33 cellular contexts compared by ENCODE assay signal in the genomic region with DNA sequence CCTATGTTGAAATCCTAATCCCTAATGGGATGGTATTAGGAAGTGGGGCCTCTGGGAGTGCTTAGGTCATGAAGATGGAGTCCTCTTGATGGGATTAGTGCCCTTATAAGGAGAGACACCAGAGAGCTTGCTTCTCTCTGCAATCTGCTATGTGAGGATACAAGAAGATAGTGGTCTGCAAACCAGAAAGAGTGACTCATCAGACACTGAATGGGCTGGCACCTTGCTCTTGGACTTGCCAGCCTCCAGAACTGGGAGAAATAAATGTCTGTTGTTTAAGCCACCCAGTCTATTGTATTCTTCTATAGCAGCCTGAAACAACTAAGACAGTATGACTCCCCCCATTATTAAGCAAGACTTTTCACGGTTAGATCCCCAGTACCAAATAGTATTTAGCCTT. TPM values are rescaled to one million over a fixed set of nuclear protein-coding genes. Genes with fewer than 3 reads are reported as not detected.
"Had no signal": no experiment of that assay in that cellular context is flagged by ENCODE, and none has a peak within 500 bp of the region (broad histone marks: within the 10 kb centered on the region; RNA-seq: fewer than 3 reads in every experiment).

No MANE protein-coding gene starts in this region.

- H3K27me3 ChIP-seq: brain microvascular endothelial cell, dorsolateral prefrontal cortex, esophagus muscularis mucosa, gastrocnemius medialis, heart right ventricle had no signal

- H3K27ac ChIP-seq: brain microvascular endothelial cell, coronary artery, dorsolateral prefrontal cortex, esophagus muscularis mucosa, foreskin keratinocyte, gastrocnemius medialis, heart right ventricle had no signal

- ATAC-seq: activated naive CD4-positive, alpha-beta T cell treated with anti-CD3 and anti-CD28 coated beads, Interleukin-2, amount 50 U/mL, for 72 hours; activated T-cell treated with anti-CD3 and anti-CD28 coated beads, Interleukin-2, amount 50 U/mL, for 72 hours; foreskin keratinocyte; gastrocnemius medialis; heart right ventricle had no signal

- H3K27me3 Mint-ChIP-seq: activated CD4-positive, alpha-beta memory T cell treated with anti-CD3 and anti-CD28 coated beads, Interleukin-2, amount 10 ng/mL, durations not matched to agents 7 days and 5 days; activated CD4-positive, alpha-beta T cell treated with anti-CD3 and anti-CD28 coated beads, Interleukin-2, amount 10 ng/mL, durations not matched to agents 7 days and 5 days had no signal

- H3K4me1 ChIP-seq: esophagus muscularis mucosa, foreskin keratinocyte, gastrocnemius medialis, heart right ventricle had no signal

- H3K4me1 Mint-ChIP-seq: activated CD4-positive, alpha-beta memory T cell treated with anti-CD3 and anti-CD28 coated beads, Interleukin-2, amount 10 ng/mL, durations not matched to agents 7 days and 5 days; activated CD4-positive, alpha-beta T cell treated with anti-CD3 and anti-CD28 coated beads, Interleukin-2, amount 10 ng/mL, durations not matched to agents 7 days and 5 days; activated naive CD4-positive, alpha-beta T cell treated with anti-CD3 and anti-CD28 coated beads, Interleukin-2, amount 10 ng/mL, durations not matched to agents 7 days and 5 days; central memory CD8-positive, alpha-beta T cell had no signal

- H3K9me3 ChIP-seq: esophagus muscularis mucosa, gastrocnemius medialis, heart right ventricle had no signal

- H3K4me3 Mint-ChIP-seq: activated CD4-positive, alpha-beta memory T cell treated with anti-CD3 and anti-CD28 coated beads, Interleukin-2, amount 10 ng/mL, durations not matched to agents 7 days and 5 days; activated CD4-positive, alpha-beta T cell treated with anti-CD3 and anti-CD28 coated beads, Interleukin-2, amount 10 ng/mL, durations not matched to agents 7 days and 5 days; activated naive CD4-positive, alpha-beta T cell treated with anti-CD3 and anti-CD28 coated beads, Interleukin-2, amount 10 ng/mL, durations not matched to agents 7 days and 5 days; activated T-cell treated with anti-CD3 and anti-CD28 coated beads, Interleukin-2, amount 50 U/mL, for 24 hours; activated T-cell treated with anti-CD3 and anti-CD28 coated beads, Interleukin-2, amount 50 U/mL, for 72 hours; central memory CD8-positive, alpha-beta T cell; dendritic cell treated with granulocyte-macrophage colony-stimulating factor and Interleukin-4, amounts not matched to agents 40 ng/mL and 50 ng/mL, for 4 days had no signal

- H3K4me3 ChIP-seq: coronary artery, dorsolateral prefrontal cortex, esophagus muscularis mucosa, gastrocnemius medialis, heart right ventricle had no signal

- H3K36me3 ChIP-seq: brain microvascular endothelial cell, esophagus muscularis mucosa, gastrocnemius medialis, heart right ventricle had no signal

- H3K9me3 Mint-ChIP-seq: activated CD4-positive, alpha-beta memory T cell treated with anti-CD3 and anti-CD28 coated beads, Interleukin-2, amount 10 ng/mL, durations not matched to agents 7 days and 5 days; activated CD4-positive, alpha-beta T cell treated with anti-CD3 and anti-CD28 coated beads, Interleukin-2, amount 10 ng/mL, durations not matched to agents 7 days and 5 days; activated naive CD4-positive, alpha-beta T cell treated with anti-CD3 and anti-CD28 coated beads, Interleukin-2, amount 10 ng/mL, durations not matched to agents 7 days and 5 days; activated naive CD4-positive, alpha-beta T cell treated with anti-CD3 and anti-CD28 coated beads, Interleukin-2, amount 50 U/mL, for 72 hours; activated T-cell treated with anti-CD3 and anti-CD28 coated beads, Interleukin-2, amount 50 U/mL, for 24 hours; activated T-cell treated with anti-CD3 and anti-CD28 coated beads, Interleukin-2, amount 50 U/mL, for 72 hours; central memory CD8-positive, alpha-beta T cell; dendritic cell treated with granulocyte-macrophage colony-stimulating factor and Interleukin-4, amounts not matched to agents 40 ng/mL and 50 ng/mL, for 4 days had no signal

- H3K27ac Mint-ChIP-seq: activated CD4-positive, alpha-beta memory T cell treated with anti-CD3 and anti-CD28 coated beads, Interleukin-2, amount 10 ng/mL, durations not matched to agents 7 days and 5 days; activated CD4-positive, alpha-beta T cell treated with anti-CD3 and anti-CD28 coated beads, Interleukin-2, amount 10 ng/mL, durations not matched to agents 7 days and 5 days; activated naive CD4-positive, alpha-beta T cell treated with anti-CD3 and anti-CD28 coated beads, Interleukin-2, amount 10 ng/mL, durations not matched to agents 7 days and 5 days; activated naive CD4-positive, alpha-beta T cell treated with anti-CD3 and anti-CD28 coated beads, Interleukin-2, amount 50 U/mL, for 72 hours; activated T-cell treated with anti-CD3 and anti-CD28 coated beads, Interleukin-2, amount 50 U/mL, for 24 hours; activated T-cell treated with anti-CD3 and anti-CD28 coated beads, Interleukin-2, amount 50 U/mL, for 72 hours; dendritic cell treated with granulocyte-macrophage colony-stimulating factor and Interleukin-4, amounts not matched to agents 40 ng/mL and 50 ng/mL, for 4 days had no signal

- DNase-seq: activated CD4-positive, alpha-beta memory T cell treated with anti-CD3 and anti-CD28 coated beads, Interleukin-2, amount 10 ng/mL, durations not matched to agents 7 days and 5 days; activated CD4-positive, alpha-beta T cell treated with anti-CD3 and anti-CD28 coated beads for 1 hour; activated CD4-positive, alpha-beta T cell treated with anti-CD3 and anti-CD28 coated beads for 4 hours; activated CD4-positive, alpha-beta T cell treated with anti-CD3 and anti-CD28 coated beads, Interleukin-2, amount 10 ng/mL, durations not matched to agents 7 days and 5 days; activated CD4-positive, alpha-beta T cell treated with anti-CD3 and anti-CD28 coated beads, Interleukin-2, amount 50 U/mL, for 4 hours; activated CD8-positive, alpha-beta memory T cell treated with anti-CD3 and anti-CD28 coated beads, Interleukin-2, amount 50 U/mL, for 48 hours; activated gamma-delta T cell; activated naive CD4-positive, alpha-beta T cell; activated naive CD4-positive, alpha-beta T cell treated with anti-CD3 and anti-CD28 coated beads, Interleukin-2, amount 10 ng/mL, durations not matched to agents 7 days and 5 days; activated T-cell treated with anti-CD3 and anti-CD28 coated beads for 4 hours; activated T-cell treated with anti-CD3 and anti-CD28 coated beads, Interleukin-2, amount 50 U/mL, for 24 hours; activated T-cell treated with anti-CD3 and anti-CD28 coated beads, Interleukin-2, amount 50 U/mL, for 72 hours; amniotic stem cell; anterior cingulate cortex; brain microvascular endothelial cell; dorsolateral prefrontal cortex; effector memory CD4-positive, alpha-beta T cell; erythroblast; foreskin keratinocyte; gastrocnemius medialis; heart right ventricle; T-helper 2 cell had no signal

- H3K36me3 Mint-ChIP-seq: activated naive CD4-positive, alpha-beta T cell treated with anti-CD3 and anti-CD28 coated beads, Interleukin-2, amount 10 ng/mL, durations not matched to agents 7 days and 5 days; activated naive CD4-positive, alpha-beta T cell treated with anti-CD3 and anti-CD28 coated beads, Interleukin-2, amount 50 U/mL, for 72 hours had no signal

RNA-seq across cellular contexts. Expression of gene C8B, which starts 43.3 kb away (rescaled TPM):
- total RNA-seq: activated CD4-positive, alpha-beta memory T cell treated with anti-CD3 and anti-CD28 coated beads, Interleukin-2, amount 10 ng/mL, durations not matched to agents 7 days and 5 days; activated CD4-positive, alpha-beta T cell treated with anti-CD3 and anti-CD28 coated beads, Interleukin-2, amount 10 ng/mL, durations not matched to agents 7 days and 5 days; activated naive CD4-positive, alpha-beta T cell treated with anti-CD3 and anti-CD28 coated beads, Interleukin-2, amount 50 U/mL, for 72 hours; activated T-cell treated with anti-CD3 and anti-CD28 coated beads, Interleukin-2, amount 50 U/mL, for 72 hours; astrocyte; bronchial epithelial cell; cardiac septum; cerebellum; dorsolateral prefrontal cortex; esophagus muscularis mucosa; foreskin keratinocyte; glomerular endothelial cell; heart right ventricle; T-helper 1 cell treated with Interleukin-12 subunit alpha and Interleukin-12 subunit beta and Interleukin-4 antibody, amounts not matched to agents 30 ng/mL and 1 ng/mL, for 36 hours had no signal
